In the genomic region with DNA sequence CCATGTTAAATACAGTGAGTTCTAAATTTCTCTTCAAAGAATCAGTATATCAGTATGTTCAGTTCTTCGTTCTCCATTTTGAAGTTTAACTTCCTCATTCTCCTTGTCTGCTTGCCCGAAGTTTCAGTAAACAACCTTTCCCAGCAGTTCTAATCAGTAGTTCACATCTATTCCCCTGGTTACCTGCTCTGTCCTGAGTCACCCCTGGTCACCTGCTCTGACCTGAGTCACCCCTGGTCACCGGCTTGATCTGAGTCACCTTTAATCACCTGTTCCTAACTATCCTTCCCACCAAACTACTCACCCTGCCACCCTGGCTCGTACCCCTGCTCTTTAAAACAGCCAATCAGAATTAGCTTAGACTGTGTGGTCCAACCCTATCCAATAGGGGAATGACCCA, we compare ENCODE assay signal across 34 cellular contexts. TPM values are rescaled to one million over a fixed set of nuclear protein-coding genes. Genes with fewer than 3 reads are reported as not detected.
"Had no signal": no experiment of that assay in that cellular context is flagged by ENCODE, and none has a peak within 500 bp of the region (broad histone marks: within the 10 kb centered on the region; RNA-seq: fewer than 3 reads in every experiment).

No MANE protein-coding gene starts in this region.

- H3K9ac ChIP-seq: SK-N-SH had no signal

- H3K36me3 Mint-ChIP-seq: activated naive CD4-positive, alpha-beta T cell treated with anti-CD3 and anti-CD28 coated beads, Interleukin-2, amount 10 ng/mL, durations not matched to agents 7 days and 5 days had no signal

- H3K27ac Mint-ChIP-seq: activated CD4-positive, alpha-beta T cell treated with anti-CD3 and anti-CD28 coated beads, Interleukin-2, amount 10 ng/mL, durations not matched to agents 7 days and 5 days; activated CD8-positive, alpha-beta T cell treated with anti-CD3 and anti-CD28 coated beads, Interleukin-2, amount 10 ng/mL, durations not matched to agents 7 days and 5 days; activated naive CD4-positive, alpha-beta T cell treated with anti-CD3 and anti-CD28 coated beads, Interleukin-2, amount 10 ng/mL, durations not matched to agents 7 days and 5 days; activated naive CD8-positive, alpha-beta T cell; activated naive CD8-positive, alpha-beta T cell treated with anti-CD3 and anti-CD28 coated beads, Interleukin-2, amount 50 U/mL, for 24 hours; T-helper 1 cell treated with Interleukin-12 subunit alpha and Interleukin-12 subunit beta and Interleukin-4 antibody, amounts not matched to agents 30 μg/mL and 1 μg/mL, for 36 hours; T-helper 2 cell treated with Interferon-gamma antibody and Interleukin-4, amounts not matched to agents 5 μg/mL and 100 μg/mL, for 36 hours had no signal

- FAIRE-seq: TTC549 had no signal

- DNase-seq: activated CD4-positive, alpha-beta T cell treated with anti-CD3 and anti-CD28 coated beads, Interleukin-2, amount 10 ng/mL, durations not matched to agents 7 days and 5 days; activated CD4-positive, alpha-beta T cell treated with anti-CD3 and anti-CD28 coated beads, Interleukin-2, amount 50 U/mL, for 48 hours; activated CD8-positive, alpha-beta memory T cell treated with anti-CD3 and anti-CD28 coated beads, Interleukin-2, amount 50 U/mL, for 4 hours; activated CD8-positive, alpha-beta T cell treated with anti-CD3 and anti-CD28 coated beads, Interleukin-2, amount 10 ng/mL, durations not matched to agents 7 days and 5 days; activated effector memory CD4-positive, alpha-beta T cell treated with Interleukin-2 at 50 U/mL for 16 hours; activated naive CD4-positive, alpha-beta T cell treated with anti-CD3 and anti-CD28 coated beads, Interleukin-2, amount 10 ng/mL, durations not matched to agents 7 days and 5 days; activated naive CD8-positive, alpha-beta T cell treated with anti-CD3 and anti-CD28 coated beads, Interleukin-2, amount 50 U/mL, for 24 hours; activated T-cell treated with anti-CD3 and anti-CD28 coated beads for 4 hours; activated T-cell treated with anti-CD3 and anti-CD28 coated beads, Interleukin-2, amount 50 U/mL, for 48 hours; aorta; brain microvascular endothelial cell; Kasumi-1; KG1; MM.1S; NCI-H1092; NCI-H1436 treated with DMSO at 0.1 percent for 48 hours; NCI-H1694 treated with DMSO at 0.1 percent for 48 hours; NCI-H2029; NCI-H345; NCI-H524 treated with DMSO at 0.1 percent for 48 hours; PC-3; Peyer's patch; RPMI8226; SHP77 treated with DMSO at 0.1 percent for 48 hours; SK-N-SH had no signal

- H3K9me3 ChIP-seq: SJSA1 had no signal

- H3K4me1 Mint-ChIP-seq: activated CD4-positive, alpha-beta T cell treated with anti-CD3 and anti-CD28 coated beads, Interleukin-2, amount 10 ng/mL, durations not matched to agents 7 days and 5 days; activated naive CD4-positive, alpha-beta T cell treated with anti-CD3 and anti-CD28 coated beads, Interleukin-2, amount 10 ng/mL, durations not matched to agents 7 days and 5 days; activated naive CD8-positive, alpha-beta T cell treated with anti-CD3 and anti-CD28 coated beads, Interleukin-2, amount 50 U/mL, for 24 hours; central memory CD8-positive, alpha-beta T cell had no signal

- H3K4me2 ChIP-seq: SK-N-SH had no signal

- H3K36me3 ChIP-seq: brain microvascular endothelial cell, cardiac muscle cell, Peyer's patch, SJSA1 had no signal

- H3K4me3 ChIP-seq: cardiac muscle cell, Peyer's patch, SJSA1 had no signal

- ATAC-seq: activated CD8-positive, alpha-beta T cell treated with anti-CD3 and anti-CD28 coated beads, Interleukin-2, amount 10 ng/mL, durations not matched to agents 7 days and 5 days; activated naive CD8-positive, alpha-beta T cell treated with anti-CD3 and anti-CD28 coated beads, Interleukin-2, amount 50 U/mL, for 24 hours; PC-3 had no signal

- H3K27ac ChIP-seq: brain microvascular endothelial cell, cardiac muscle cell, Peyer's patch, SJSA1 had no signal

- H3K27me3 ChIP-seq: brain microvascular endothelial cell, cardiac muscle cell, Peyer's patch, SJSA1 had no signal

- H3K4me1 ChIP-seq: Peyer's patch, SJSA1 had no signal

- H3K4me3 Mint-ChIP-seq: activated CD4-positive, alpha-beta T cell treated with anti-CD3 and anti-CD28 coated beads, Interleukin-2, amount 10 ng/mL, durations not matched to agents 7 days and 5 days; activated CD8-positive, alpha-beta T cell treated with anti-CD3 and anti-CD28 coated beads, Interleukin-2, amount 10 ng/mL, durations not matched to agents 7 days and 5 days; activated naive CD4-positive, alpha-beta T cell treated with anti-CD3 and anti-CD28 coated beads, Interleukin-2, amount 10 ng/mL, durations not matched to agents 7 days and 5 days; activated naive CD8-positive, alpha-beta T cell; activated naive CD8-positive, alpha-beta T cell treated with anti-CD3 and anti-CD28 coated beads, Interleukin-2, amount 50 U/mL, for 24 hours; central memory CD8-positive, alpha-beta T cell; T-helper 1 cell treated with Interleukin-12 subunit alpha and Interleukin-12 subunit beta and Interleukin-4 antibody, amounts not matched to agents 30 μg/mL and 1 μg/mL, for 36 hours; T-helper 2 cell treated with Interferon-gamma antibody and Interleukin-4, amounts not matched to agents 5 μg/mL and 100 μg/mL, for 36 hours had no signal

RNA-seq across cellular contexts. Expression of gene OR10G3, which starts 9.4 kb away (rescaled TPM):
- total RNA-seq: activated CD4-positive, alpha-beta T cell treated with anti-CD3 and anti-CD28 coated beads, Interleukin-2, amount 10 ng/mL, durations not matched to agents 7 days and 5 days; activated CD8-positive, alpha-beta T cell treated with anti-CD3 and anti-CD28 coated beads, Interleukin-2, amount 10 ng/mL, durations not matched to agents 7 days and 5 days; aorta; cardiac muscle cell; chondrocyte; NCI-H460; PC-3; Peyer's patch; SJSA1 had no signal
- polyA plus RNA-seq: cardiac muscle cell, SK-N-SH had no signal

RNA-seq across cellular contexts. Expression of gene OR10G2, which starts 45.4 kb away (rescaled TPM):
- total RNA-seq: activated CD4-positive, alpha-beta T cell treated with anti-CD3 and anti-CD28 coated beads, Interleukin-2, amount 10 ng/mL, durations not matched to agents 7 days and 5 days; activated CD8-positive, alpha-beta T cell treated with anti-CD3 and anti-CD28 coated beads, Interleukin-2, amount 10 ng/mL, durations not matched to agents 7 days and 5 days; aorta; cardiac muscle cell; chondrocyte; NCI-H460; PC-3; Peyer's patch; SJSA1 had no signal
- polyA plus RNA-seq: aorta, cardiac muscle cell, SK-N-SH had no signal
